ENCODE assay signal across 35 cellular contexts in the genomic region with DNA sequence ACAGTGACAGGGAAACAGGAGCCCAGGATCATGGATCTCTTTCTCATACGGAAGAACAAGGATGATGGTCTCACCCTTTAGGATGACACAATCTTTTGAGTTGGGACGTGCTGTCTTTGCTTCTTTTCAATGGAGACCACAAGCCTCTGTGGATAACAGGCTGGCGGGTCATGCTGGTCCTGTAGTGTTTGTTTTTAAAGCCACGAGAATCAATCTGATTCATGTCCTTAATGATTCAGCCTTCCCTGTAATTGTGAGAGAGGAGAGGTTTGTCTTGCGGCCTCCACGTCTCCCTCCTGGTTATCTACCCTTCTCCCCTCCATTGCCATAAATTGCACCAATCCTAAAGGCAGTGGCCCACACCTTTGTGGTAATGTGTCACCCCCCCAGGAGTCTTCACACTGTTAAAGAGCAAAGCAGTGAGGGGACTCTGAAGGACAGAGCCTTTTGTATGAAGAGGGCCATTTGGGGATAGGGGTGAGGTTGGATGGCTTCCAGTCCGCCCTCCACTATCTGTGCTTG.
A peak's percentile ranks its signal among the peaks of the same experiment; 100 is the strongest.
DNase-seq lines count a peak whose midpoint lies in the region; ATAC-seq lines count a peak whose summit lies in the region.
"Had no signal": no experiment of that assay in that cellular context is flagged by ENCODE, and none has a peak within 500 bp of the region (broad histone marks: within the 10 kb centered on the region; RNA-seq: fewer than 3 reads in every experiment).

No MANE protein-coding gene starts in this region.

- peak overlapping the region in 1 of 2 donors; percentile 4 for H3K4me3 Mint-ChIP-seq in activated T-cell treated with anti-CD3 and anti-CD28 coated beads, Interleukin-2, amount 50 U/mL, for 72 hours
- no peak overlapping the region for H3K4me3 Mint-ChIP-seq in T-helper 17 cell
- H3K4me3 Mint-ChIP-seq: activated CD4-positive, alpha-beta T cell treated with anti-CD3 and anti-CD28 coated beads, Interleukin-2, amount 10 ng/mL, durations not matched to agents 7 days and 5 days; activated naive CD4-positive, alpha-beta T cell treated with anti-CD3 and anti-CD28 coated beads, Interleukin-2, amount 10 ng/mL, durations not matched to agents 7 days and 5 days; activated T-helper 1 cell treated with anti-CD3 and anti-CD28 coated beads, Interleukin-12 subunit alpha, Interleukin-12 subunit beta, Interleukin-2, Interleukin-4 antibody, amounts not matched to agents 30 ng/mL and 10 ng/mL and 1 ng/mL, durations not matched to agents 14 hours and 24 hours and 36 hours; CD8-positive, alpha-beta T cell; H9; T-helper 2 cell treated with Interferon-gamma antibody and Interleukin-4, amounts not matched to agents 5 μg/mL and 100 μg/mL, for 36 hours had no signal

- H3K36me3 Mint-ChIP-seq in activated T-cell treated with anti-CD3 and anti-CD28 coated beads, Interleukin-2, amount 50 U/mL, for 72 hours (ENCODE audit: insufficient read depth in 2 of 2): no peaks in the 10 kb centered on the region
- H3K36me3 Mint-ChIP-seq in T-helper 17 cell (ENCODE audit: low read depth): peaks cover 2% of the 10 kb centered on the region
- H3K36me3 Mint-ChIP-seq: CD8-positive, alpha-beta T cell had no signal

- H3K4me1 Mint-ChIP-seq in activated T-cell treated with anti-CD3 and anti-CD28 coated beads, Interleukin-2, amount 50 U/mL, for 72 hours (ENCODE audit: low read depth): peaks cover 30% of the 10 kb centered on the region
- H3K4me1 Mint-ChIP-seq in T-helper 17 cell: peaks cover 26% of the 10 kb centered on the region

- intact Hi-C loops in cardiac septum (cut with DNase I): no loop called here

- H3K27me3 Mint-ChIP-seq in activated T-cell treated with anti-CD3 and anti-CD28 coated beads, Interleukin-2, amount 50 U/mL, for 72 hours (ENCODE audit: low read depth): no peaks in the 10 kb centered on the region
- no peaks in the 10 kb centered on the region for H3K27me3 Mint-ChIP-seq in T-helper 17 cell

- no peak overlapping the region for H3K27ac Mint-ChIP-seq in activated T-cell treated with anti-CD3 and anti-CD28 coated beads, Interleukin-2, amount 50 U/mL, for 72 hours
- peak overlapping the region; percentile 56 for H3K27ac Mint-ChIP-seq in T-helper 17 cell
- H3K27ac Mint-ChIP-seq: activated CD4-positive, alpha-beta T cell treated with anti-CD3 and anti-CD28 coated beads, Interleukin-2, amount 10 ng/mL, durations not matched to agents 7 days and 5 days; activated naive CD4-positive, alpha-beta T cell treated with anti-CD3 and anti-CD28 coated beads, Interleukin-2, amount 10 ng/mL, durations not matched to agents 7 days and 5 days; activated T-helper 1 cell treated with anti-CD3 and anti-CD28 coated beads, Interleukin-12 subunit alpha, Interleukin-12 subunit beta, Interleukin-2, Interleukin-4 antibody, amounts not matched to agents 30 ng/mL and 10 ng/mL and 1 ng/mL, durations not matched to agents 14 hours and 24 hours and 36 hours; CD8-positive, alpha-beta T cell; H9; T-helper 2 cell treated with Interferon-gamma antibody and Interleukin-4, amounts not matched to agents 5 μg/mL and 100 μg/mL, for 36 hours had no signal

- peak; percentile 76 to 85 for ATAC-seq in activated T-cell treated with anti-CD3 and anti-CD28 coated beads, Interleukin-2, amount 50 U/mL, for 72 hours (replicated peaks in 1 of 2)
- ATAC-seq in T-helper 17 cell: no peak
- no peak for ATAC-seq in HG02678 (IDR thresholded peaks at IDR 0.05; ENCODE audit: unreplicated experiment)
- no peak for ATAC-seq in HG02938 (IDR thresholded peaks at IDR 0.05; ENCODE audit: unreplicated experiment)
- ATAC-seq: CD8-positive, alpha-beta T cell; HepG2; pancreas had no signal

- DNase-seq in activated T-cell treated with anti-CD3 and anti-CD28 coated beads, Interleukin-2, amount 50 U/mL, for 72 hours: peak in 1 of 2 donors; percentile 13
- DNase-seq in activated T-cell treated with anti-CD3 and anti-CD28 coated beads, Interleukin-2, amount 50 U/mL, for 1 hour: no peak
- peak; percentile 28 for DNase-seq in EL
- DNase-seq in T-helper 17 cell: no peak
- DNase-seq in kidney tubule cell (ENCODE audit: low spot score): peak; percentile 71
- DNase-seq in cardiac septum (ENCODE audit: low spot score): no peak
- DNase-seq: activated CD4-positive, alpha-beta T cell treated with anti-CD3 and anti-CD28 coated beads, Interleukin-2, amount 10 ng/mL, durations not matched to agents 7 days and 5 days; activated naive CD4-positive, alpha-beta T cell treated with anti-CD3 and anti-CD28 coated beads, Interleukin-2, amount 10 ng/mL, durations not matched to agents 7 days and 5 days; amygdala; CD8-positive, alpha-beta T cell; central memory CD4-positive, alpha-beta T cell; cortex of kidney; DMS 273 treated with DMSO at 0.1 percent for 48 hours; effector memory CD4-positive, alpha-beta T cell; erythroblast; H9; islet precursor cell; Karpas-422; left ventricle myocardium inferior; mesendoderm; NCI-H146; NCI-H226; NCI-H69; pancreas; PC-9; retina; SHP77; small intestine; stomach had no signal

- no peaks in the 10 kb centered on the region for H3K9me3 ChIP-seq in T-helper 17 cell (ENCODE audit: control insufficient read depth, low read length, poor library complexity, severe bottlenecking)
- H3K9me3 ChIP-seq: stomach, vagina had no signal

- H3K9me3 Mint-ChIP-seq in activated T-cell treated with anti-CD3 and anti-CD28 coated beads, Interleukin-2, amount 50 U/mL, for 72 hours: no peaks in the 10 kb centered on the region
- H3K9me3 Mint-ChIP-seq: activated naive CD4-positive, alpha-beta T cell treated with anti-CD3 and anti-CD28 coated beads, Interleukin-2, amount 10 ng/mL, durations not matched to agents 7 days and 5 days; activated T-helper 1 cell treated with anti-CD3 and anti-CD28 coated beads, Interleukin-12 subunit alpha, Interleukin-12 subunit beta, Interleukin-2, Interleukin-4 antibody, amounts not matched to agents 30 ng/mL and 10 ng/mL and 1 ng/mL, durations not matched to agents 14 hours and 24 hours and 36 hours had no signal

Comparison
In these comparisons a context has a peak if more than half of its experiments do, and no peak if none do; other contexts are left out.
1. ATAC-seq: peak in activated T-cell treated with anti-CD3 and anti-CD28 coated beads, Interleukin-2, amount 50 U/mL, for 72 hours (2 of 2); none in T-helper 17 cell (single experiment), HG02678 (single experiment) and HG02938 (single experiment).
2. DNase-seq: peak in EL (single experiment) and kidney tubule cell (single experiment); none in activated T-cell treated with anti-CD3 and anti-CD28 coated beads, Interleukin-2, amount 50 U/mL, for 1 hour (single experiment), T-helper 17 cell (0 of 3) and cardiac septum (single experiment).